Comparison of ENCODE assay signal across 2 cellular contexts in genomic region chr1:64758233-64758632, GRCh38.
TF ChIP-seq lines count a peak whose summit lies in the region.

No MANE protein-coding gene starts in this region.

TF ChIP-seq in HepG2, 621 proteins besides CTCF, POLR2A, EP300 and RAD21:
- TF ChIP-seq ZNF839 (CRISPR knock-in tag; IDR thresholded peaks at IDR 0.05; ENCODE audit: borderline replicate concordance) = no peak
- TF ChIP-seq ZNF772 (CRISPR knock-in tag; IDR thresholded peaks at IDR 0.05) = peak; percentile 68; the same call in 1 of the 2 replicates

TF ChIP-seq in HEK293, 187 proteins besides CTCF, POLR2A, EP300 and RAD21:
- TF ChIP-seq MEIS1 (CRISPR knock-in tag; IDR thresholded peaks at IDR 0.05; ENCODE audit: borderline replicate concordance) = no peak
- TF ChIP-seq, protein P1, sequence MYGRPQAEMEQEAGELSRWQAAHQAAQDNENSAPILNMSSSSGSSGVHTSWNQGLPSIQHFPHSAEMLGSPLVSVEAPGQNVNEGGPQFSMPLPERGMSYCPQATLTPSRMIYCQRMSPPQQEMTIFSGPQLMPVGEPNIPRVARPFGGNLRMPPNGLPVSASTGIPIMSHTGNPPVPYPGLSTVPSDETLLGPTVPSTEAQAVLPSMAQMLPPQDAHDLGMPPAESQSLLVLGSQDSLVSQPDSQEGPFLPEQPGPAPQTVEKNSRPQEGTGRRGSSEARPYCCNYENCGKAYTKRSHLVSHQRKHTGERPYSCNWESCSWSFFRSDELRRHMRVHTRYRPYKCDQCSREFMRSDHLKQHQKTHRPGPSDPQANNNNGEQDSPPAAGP (tag by site-specific recombination; IDR thresholded peaks at IDR 0.05) = no peak
- no peak for TF ChIP-seq REPIN1 (tag by site-specific recombination; IDR thresholded peaks at IDR 0.05; ENCODE audit: low read depth)
- TF ChIP-seq, protein P2, sequence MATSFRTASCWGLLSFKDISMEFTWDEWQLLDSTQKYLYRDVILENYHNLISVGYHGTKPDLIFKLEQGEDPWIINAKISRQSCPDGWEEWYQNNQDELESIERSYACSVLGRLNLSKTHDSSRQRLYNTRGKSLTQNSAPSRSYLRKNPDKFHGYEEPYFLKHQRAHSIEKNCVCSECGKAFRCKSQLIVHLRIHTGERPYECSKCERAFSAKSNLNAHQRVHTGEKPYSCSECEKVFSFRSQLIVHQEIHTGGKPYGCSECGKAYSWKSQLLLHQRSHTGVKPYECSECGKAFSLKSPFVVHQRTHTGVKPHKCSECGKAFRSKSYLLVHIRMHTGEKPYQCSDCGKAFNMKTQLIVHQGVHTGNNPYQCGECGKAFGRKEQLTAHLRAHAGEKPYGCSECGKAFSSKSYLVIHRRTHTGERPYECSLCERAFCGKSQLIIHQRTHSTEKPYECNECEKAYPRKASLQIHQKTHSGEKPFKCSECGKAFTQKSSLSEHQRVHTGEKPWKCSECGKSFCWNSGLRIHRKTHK (tag by site-specific recombination; IDR thresholded peaks at IDR 0.05) = no peak
- TF ChIP-seq FEZF1 (tag by site-specific recombination; IDR thresholded peaks at IDR 0.05) = no peak
- no peak for TF ChIP-seq EGR2 (tag by site-specific recombination; IDR thresholded peaks at IDR 0.05; ENCODE audit: low read depth)
- peak; percentile 68 for TF ChIP-seq SETDB1 (IDR thresholded peaks at IDR 0.05; ENCODE audit: insufficient read length, low read length)
- no peak for TF ChIP-seq ZNF248 (tag by site-specific recombination; IDR thresholded peaks at IDR 0.05)
